17 cellular contexts compared by ENCODE assay signal in the genomic region with DNA sequence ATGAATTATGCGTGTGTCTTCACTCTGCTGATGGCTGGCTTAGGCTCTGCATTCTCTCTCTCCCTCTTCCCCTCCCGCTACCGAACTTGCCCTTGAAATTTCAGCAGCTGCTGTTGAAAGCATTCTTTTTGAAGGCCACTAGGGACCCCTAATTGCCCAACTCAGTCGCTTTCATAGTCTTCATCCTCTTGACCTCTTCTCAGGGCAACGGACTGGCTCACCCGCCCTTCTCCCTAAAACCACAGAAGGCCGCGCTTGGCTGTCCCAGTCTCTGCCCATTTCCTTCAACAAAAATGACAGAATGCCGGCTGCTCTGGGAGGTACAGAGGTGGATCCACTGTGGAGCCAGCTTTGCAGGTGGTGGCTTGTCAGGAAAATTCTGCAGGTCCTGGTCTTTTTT. TPM values are rescaled to one million over a fixed set of nuclear protein-coding genes. Genes with fewer than 3 reads are reported as not detected.
DNase-seq lines count a peak whose midpoint lies in the region; ATAC-seq and TF ChIP-seq lines count a peak whose summit lies in the region.
"Had no signal": no experiment of that assay in that cellular context is flagged by ENCODE, and none has a peak within 500 bp of the region (broad histone marks: within the 10 kb centered on the region; RNA-seq: fewer than 3 reads in every experiment).

No MANE protein-coding gene starts in this region.

- H3K9me3 ChIP-seq in mammary epithelial cell (replicated peaks; ENCODE audit: insufficient read depth, low read length) = no peaks in the 10 kb centered on the region
- no peaks in the 10 kb centered on the region for H3K9me3 ChIP-seq in adipocyte (ENCODE audit: control insufficient read depth, low read length)
- no peaks in the 10 kb centered on the region for H3K9me3 ChIP-seq in right atrium auricular region
- H3K9me3 ChIP-seq in upper lobe of right lung = no peaks in the 10 kb centered on the region

- peak overlapping the region; percentile 85 for H2AFZ ChIP-seq in mammary epithelial cell (ENCODE audit: low read depth, low read length)

- H3K36me3 ChIP-seq in mammary epithelial cell (ENCODE audit: insufficient read depth, low read length) (no peaks in the 10 kb centered on the region), adipocyte (ENCODE audit: control insufficient read depth, insufficient read depth, low read length, severe bottlenecking) (no peaks in the 10 kb centered on the region), right atrium auricular region (no peaks in the 10 kb centered on the region), upper lobe of right lung (no peaks in the 10 kb centered on the region)

- H3K9ac ChIP-seq in mammary epithelial cell (ENCODE audit: insufficient read depth, low read length) (no peak overlapping the region), adipocyte (ENCODE audit: low read length) (peak overlapping the region; percentile 5)

- H3K27ac ChIP-seq in mammary epithelial cell (ENCODE audit: insufficient read depth, low read depth, low read length) (no peak overlapping the region), right atrium auricular region (peak overlapping the region in 1 of 2 donors; percentile 56), upper lobe of right lung (no peak overlapping the region)

- dilution Hi-C loops in mammary epithelial cell (cut with HindIII; ENCODE audit: low sequenced_read_pairs) = no loop called here

- intact Hi-C loops in mammary epithelial cell (cut with micrococcal nuclease) (no loop called here), MCF 10A (cut with micrococcal nuclease) (no loop called here), upper lobe of right lung (cut with DNase I) (no loop called here)

- no peak overlapping the region for H3K4me2 ChIP-seq in mammary epithelial cell (ENCODE audit: insufficient read depth, low read depth, low read length)

- CTCF ChIA-PET in mammary epithelial cell (lab: Charles Lee; ENCODE audit: low non-redundant PET) (interaction anchor here (0.6 kb wide), 1 partner anchor 87 kb away, joined by 3 read pairs; no protein-coding TSS in a partner anchor), MCF 10A (lab: Yijun Ruan, JAX) (interaction anchor here (0.6 to 10.1 kb wide), 3 partner anchors 50 to 151 kb away, joined by 3 to 200 read pairs (median 19); a partner anchor contains a TSS)

- H3K27ac Mint-ChIP-seq in MCF 10A (ENCODE audit: low read depth, unreplicated experiment) = no peak overlapping the region
- H3K27ac Mint-ChIP-seq: activated naive CD4-positive, alpha-beta T cell treated with anti-CD3 and anti-CD28 coated beads, Interleukin-2, amount 50 U/mL, for 24 hours; natural killer cell had no signal

- TF ChIP-seq CTCF in mammary epithelial cell (conservative IDR thresholded peaks at IDR 0.05 in 1 of 2, IDR thresholded peaks at IDR 0.05 in 1 of 2; ENCODE audit: extremely low read depth in 1 of 2, insufficient read depth in 1 of 2, low read depth in 1 of 2, low read length in 2 of 2) (no peak), MCF 10A (IDR thresholded peaks at IDR 0.05; ENCODE audit: unreplicated experiment) (no peak), right atrium auricular region (IDR thresholded peaks at IDR 0.05) (no peak), upper lobe of right lung (IDR thresholded peaks at IDR 0.05) (no peak)

- H3K36me3 Mint-ChIP-seq in MCF 10A (ENCODE audit: insufficient read depth, unreplicated experiment) = no peaks in the 10 kb centered on the region
- H3K36me3 Mint-ChIP-seq: activated naive CD4-positive, alpha-beta T cell treated with anti-CD3 and anti-CD28 coated beads, Interleukin-2, amount 50 U/mL, for 24 hours; natural killer cell had no signal

- 22% methylated on average over 9 of the region's 9 CpGs for WGBS in mammary epithelial cell (ENCODE audit: low coverage, missing lambda C conversion rate)

- H4K20me1 ChIP-seq in mammary epithelial cell (ENCODE audit: insufficient read depth, low read length) = no peaks in the 10 kb centered on the region

- in situ Hi-C loops in mammary epithelial cell (cut with MboI; ENCODE audit: low sequenced_read_pairs in 2 of 2) = loop anchor here in 1 of 2 donors (25.0 kb wide), 1 partner anchor 662 kb away; no protein-coding TSS in a partner anchor

- H3K4me3 ChIP-seq in mammary epithelial cell (replicated peaks in 1 of 3; ENCODE audit: insufficient read depth in 1 of 3, low read depth in 2 of 3, low read length in 3 of 3) = no peak overlapping the region
- no peak overlapping the region for H3K4me3 ChIP-seq in adipocyte (ENCODE audit: low read length)
- H3K4me3 ChIP-seq in right atrium auricular region = no peak overlapping the region
- H3K4me3 ChIP-seq in upper lobe of right lung = no peak overlapping the region

- no peaks in the 10 kb centered on the region for H3K9me3 Mint-ChIP-seq in MCF 10A (ENCODE audit: unreplicated experiment)
- H3K9me3 Mint-ChIP-seq: activated naive CD4-positive, alpha-beta T cell treated with anti-CD3 and anti-CD28 coated beads, Interleukin-2, amount 50 U/mL, for 24 hours; natural killer cell had no signal

- H3K4me1 ChIP-seq in mammary epithelial cell (ENCODE audit: insufficient read depth, low read length) (peaks cover 16% of the 10 kb centered on the region), adipocyte (ENCODE audit: control insufficient read depth, insufficient read depth, low read length) (peaks cover 38% of the 10 kb centered on the region), right atrium auricular region (peaks cover 0 to 9% of the 10 kb centered on the region in 2 donors), upper lobe of right lung (peaks cover 8% of the 10 kb centered on the region)

- no peak for DNase-seq in mammary epithelial cell
- no peak for DNase-seq in MCF 10A (ENCODE audit: unreplicated experiment)
- peak; percentile 14 for DNase-seq in adipocyte (ENCODE audit: low read depth)
- peak; percentile 82 for DNase-seq in right atrium auricular region (ENCODE audit: low spot score)
- no peak for DNase-seq in upper lobe of right lung
- no peak for DNase-seq in NCI-H2171 (lab: John Stamatoyannopoulos, UW)
- DNase-seq in CD1c-positive myeloid dendritic cell (ENCODE audit: extremely low spot score) = no peak
- DNase-seq: activated CD4-positive, alpha-beta T cell treated with anti-CD3 and anti-CD28 coated beads, Interleukin-2, amount 50 U/mL, for 48 hours; cerebellar nuclear complex; H7; islet precursor cell; natural killer cell; NCI-H2029; small intestine; T-helper 2 cell had no signal

- POLR2A ChIA-PET in MCF 10A (lab: Yijun Ruan, JAX) = interaction anchor here (1.0 to 15.0 kb wide), 3 partner anchors 28 to 49 kb away, joined by 3 to 396 read pairs (median 14); a partner anchor contains a TSS

- no TSS peak for BruUV-seq in mammary epithelial cell (replicated peaks; lab: Mats Ljungman, UMichigan)
- BruUV-seq in MCF 10A (replicated peaks; lab: Mats Ljungman, UMichigan) = no TSS peak

- no peaks in the 10 kb centered on the region for H3K27me3 ChIP-seq in mammary epithelial cell (ENCODE audit: insufficient read depth, low read length)
- no peaks in the 10 kb centered on the region for H3K27me3 ChIP-seq in adipocyte (replicated peaks; ENCODE audit: control insufficient read depth, insufficient read depth, low read length)
- no peaks in the 10 kb centered on the region for H3K27me3 ChIP-seq in right atrium auricular region
- no peaks in the 10 kb centered on the region for H3K27me3 ChIP-seq in upper lobe of right lung

- ATAC-seq in upper lobe of right lung (peak; percentile 37), HG02885 (IDR thresholded peaks at IDR 0.05; ENCODE audit: poor library complexity, unreplicated experiment) (no peak)
- ATAC-seq: natural killer cell had no signal

- H3K4me3 Mint-ChIP-seq in MCF 10A (ENCODE audit: unreplicated experiment) = no peak overlapping the region
- H3K4me3 Mint-ChIP-seq: activated naive CD4-positive, alpha-beta T cell treated with anti-CD3 and anti-CD28 coated beads, Interleukin-2, amount 50 U/mL, for 24 hours; natural killer cell had no signal

- no peaks in the 10 kb centered on the region for H3K79me2 ChIP-seq in mammary epithelial cell (ENCODE audit: insufficient read depth, low read length)

- H3K4me1 Mint-ChIP-seq in MCF 10A (ENCODE audit: insufficient read depth, unreplicated experiment) = peaks cover 10% of the 10 kb centered on the region
- H3K4me1 Mint-ChIP-seq: activated naive CD4-positive, alpha-beta T cell treated with anti-CD3 and anti-CD28 coated beads, Interleukin-2, amount 50 U/mL, for 24 hours had no signal

- no peaks in the 10 kb centered on the region for H3K27me3 Mint-ChIP-seq in MCF 10A (ENCODE audit: insufficient read depth, unreplicated experiment)
- H3K27me3 Mint-ChIP-seq: activated naive CD4-positive, alpha-beta T cell treated with anti-CD3 and anti-CD28 coated beads, Interleukin-2, amount 50 U/mL, for 24 hours had no signal

RNA-seq across cellular contexts. Expression of a gene that starts 21.0 kb away (rescaled TPM):
- 1 to 10 TPM; 1.5 to 3.5 TPM for total RNA-seq in mammary epithelial cell
- polyA plus RNA-seq in mammary epithelial cell = 2.0 TPM
- polyA minus RNA-seq in mammary epithelial cell = 8.4 TPM
- total RNA-seq in MCF 10A (2022) = 28.1 and 35.8 TPM in 2 replicates
- total RNA-seq in right atrium auricular region = 10 to 100 TPM in 1 of 2 donors, 1 to 10 TPM in 1; 7.6 to 13.6 TPM
- 62.3 TPM for total RNA-seq in upper lobe of right lung

RNA-seq across cellular contexts. Expression of a gene that starts 39.0 kb away (rescaled TPM):
- total RNA-seq in mammary epithelial cell = 1 to 10 TPM; 2.8 to 7.7 TPM
- 4.0 TPM for polyA plus RNA-seq in mammary epithelial cell
- polyA minus RNA-seq in mammary epithelial cell = not detected
- total RNA-seq in MCF 10A (2022) = 5.1 and 7.7 TPM in 2 replicates
- total RNA-seq in right atrium auricular region = 1 to 10 TPM; 3.1 to 6.8 TPM
- 5.7 TPM for total RNA-seq in upper lobe of right lung

RNA-seq across cellular contexts. Expression of a gene that starts 52.4 kb away (rescaled TPM):
- total RNA-seq in mammary epithelial cell = 10 to 100 TPM; 20.5 to 35.2 TPM
- 16.7 TPM for polyA plus RNA-seq in mammary epithelial cell
- 12.4 TPM for polyA minus RNA-seq in mammary epithelial cell
- 22.5 and 26.7 TPM in 2 replicates for total RNA-seq in MCF 10A (2022)
- 10 to 100 TPM; 16.4 to 31.1 TPM for total RNA-seq in right atrium auricular region
- 36.1 TPM for total RNA-seq in upper lobe of right lung

Comparison
In these comparisons a context has a peak if more than half of its experiments do, and no peak if none do; other contexts are left out.
1. DNase-seq: peak in adipocyte (single experiment) and right atrium auricular region (single experiment); none in mammary epithelial cell (single experiment), MCF 10A (single experiment), upper lobe of right lung (single experiment), NCI-H2171 (single experiment) and CD1c-positive myeloid dendritic cell (single experiment).